8 cellular contexts compared by ENCODE assay signal in genomic region chr6:96898241-96898851, GRCh38. TPM values are rescaled to one million over a fixed set of nuclear protein-coding genes. Genes with fewer than 3 reads are reported as not detected.
A peak's percentile ranks its signal among the peaks of the same experiment; 100 is the strongest.
DNase-seq lines count a peak whose midpoint lies in the region; ATAC-seq, FAIRE-seq and TF ChIP-seq lines count a peak whose summit lies in the region.

No MANE protein-coding gene starts in this region.

- no peak for ATAC-seq in DND-41 (ENCODE audit: insufficient read depth, low read depth)
- no peak for ATAC-seq in HG03378 (IDR thresholded peaks at IDR 0.05; ENCODE audit: unreplicated experiment)

- H3F3A ChIP-seq in Loucy (ENCODE audit: low read depth), result no peaks in the 10 kb centered on the region; the same call in 1 of the 2 replicates

- H3K79me2 ChIP-seq in DND-41 (ENCODE audit: insufficient read depth, low read length) (peaks cover 39% of the 10 kb centered on the region), Loucy (ENCODE audit: insufficient read depth, low read length) (peaks cover 33% of the 10 kb centered on the region)

- H3K9me3 ChIP-seq in DND-41 (ENCODE audit: insufficient read depth, low read length, severe bottlenecking) (no peaks in the 10 kb centered on the region), Loucy (ENCODE audit: insufficient read depth, low read depth, low read length) (no peaks in the 10 kb centered on the region), ascending aorta (no peaks in the 10 kb centered on the region)

- peak overlapping the region; percentile 87 for H2AFZ ChIP-seq in DND-41 (ENCODE audit: low read depth, low read length)
- H2AFZ ChIP-seq in Loucy (ENCODE audit: low read length), result peak overlapping the region; percentile 98

- H3K9ac ChIP-seq in DND-41 (ENCODE audit: low read depth, low read length), result peak overlapping the region; percentile 84
- peak overlapping the region; percentile 87 for H3K9ac ChIP-seq in Loucy (ENCODE audit: low read depth, low read length, poor library complexity, severe bottlenecking)

- no peak for TF ChIP-seq CTCF in DND-41 (IDR thresholded peaks at IDR 0.05; ENCODE audit: borderline replicate concordance, extremely low read depth, low read length, poor library complexity, severe bottlenecking)
- TF ChIP-seq CTCF in Loucy (conservative IDR thresholded peaks at IDR 0.05; ENCODE audit: low read length), result no peak
- no peak for TF ChIP-seq CTCF in ascending aorta (IDR thresholded peaks at IDR 0.05)

- H3K4me2 ChIP-seq in DND-41 (ENCODE audit: insufficient read depth, low read length), result peak overlapping the region; percentile 80
- peak overlapping the region; percentile 85 for H3K4me2 ChIP-seq in Loucy (ENCODE audit: low read depth, low read length, poor library complexity, severe bottlenecking)

- DNase-seq in DND-41, result no peak
- no peak for DNase-seq in ascending aorta (ENCODE audit: low spot score in 2 of 2)
- no peak for DNase-seq in HTR-8/SVneo (ENCODE audit: insufficient read length, low spot score)
- DNase-seq in GM19238 (ENCODE audit: insufficient read length, low spot score), result no peak

- H3K36me3 ChIP-seq in DND-41 (ENCODE audit: insufficient read depth, low read length) (peaks cover 29% of the 10 kb centered on the region), Loucy (ENCODE audit: insufficient read depth, low read length) (peaks cover 5% of the 10 kb centered on the region; the same call in 1 of the 2 replicates), ascending aorta (peaks cover 1 to 6% of the 10 kb centered on the region in 2 donors)

- no peak for FAIRE-seq in HTR-8/SVneo (lab: Jason Lieb, UNC)

- intact Hi-C loops in ascending aorta (cut with DNase I), result loop anchor here (1.0 to 5.0 kb wide), 3 partner anchors 26 to 384 kb away; partner anchors contain the start of genes KLHL32, MMS22L and UFL1

- H3K4me1 ChIP-seq in DND-41 (ENCODE audit: insufficient read depth, low read length) (peaks cover 38% of the 10 kb centered on the region), Loucy (ENCODE audit: insufficient read depth, low read length, poor library complexity, severe bottlenecking) (peaks cover 33% of the 10 kb centered on the region), ascending aorta (peaks cover 2 to 15% of the 10 kb centered on the region in 2 donors)

- H4K20me1 ChIP-seq in DND-41 (ENCODE audit: insufficient read depth, low read length) (peaks cover 18% of the 10 kb centered on the region; the same call in 1 of the 2 replicates), Loucy (ENCODE audit: insufficient read depth, low read length, poor library complexity, severe bottlenecking) (peaks cover 39% of the 10 kb centered on the region)

- no peaks in the 10 kb centered on the region for H3K9me2 ChIP-seq in Loucy (replicated peaks; ENCODE audit: low read depth, low read length)

- peak overlapping the region; percentile 82 to 96; a peak in 3 of 4 replicates for H3K4me3 ChIP-seq in DND-41 (ENCODE audit: low read depth in 1 of 2, low read length in 2 of 2)
- H3K4me3 ChIP-seq in Loucy (ENCODE audit: low read length, poor library complexity, severe bottlenecking), result peak overlapping the region; percentile 94
- H3K4me3 ChIP-seq in ascending aorta, result peak overlapping the region; percentile 80 to 99

- H3K27me3 ChIP-seq in DND-41 (ENCODE audit: insufficient read depth, low read length, poor library complexity), result peaks cover 2% of the 10 kb centered on the region
- H3K27me3 ChIP-seq in Loucy (ENCODE audit: insufficient read depth, low read length, poor library complexity, severe bottlenecking), result no peaks in the 10 kb centered on the region
- no peaks in the 10 kb centered on the region for H3K27me3 ChIP-seq in ascending aorta
- H3K27me3 ChIP-seq in layer of hippocampus (ENCODE audit: control insufficient read depth, insufficient read depth, low read length), result no peaks in the 10 kb centered on the region

- H3K27ac ChIP-seq in DND-41 (ENCODE audit: low read length) (peak overlapping the region; percentile 83), ascending aorta (peak overlapping the region; percentile 82 to 92), layer of hippocampus (ENCODE audit: low read depth, low read length) (peak overlapping the region; percentile 84), temporal lobe (ENCODE audit: low read depth, low read length) (peak overlapping the region; percentile 82)

RNA-seq across cellular contexts. Expression of gene NDUFAF4, which starts 0.7 kb away (rescaled TPM):
- total RNA-seq in ascending aorta (4.8 TPM), temporal lobe (32.9 TPM)

RNA-seq across cellular contexts. Expression of gene KLHL32, which starts 26.2 kb away (rescaled TPM):
- total RNA-seq in ascending aorta, result not detected
- total RNA-seq in temporal lobe, result 11.3 TPM

Comparison
In these comparisons a context has a peak if more than half of its experiments do, and no peak if none do; other contexts are left out.
1. RNA of gene KLHL32, which starts 26.2 kb away (total RNA-seq): 11.3 TPM in temporal lobe (single experiment); not detected in ascending aorta (single experiment); every median in the first group is over 10 times any median in the second.
2. Peak in every context shown above with its lines, with median percentiles within 50 percentile points of each other: H3K27ac ChIP-seq and H3K4me3 ChIP-seq.